In the genomic region with DNA sequence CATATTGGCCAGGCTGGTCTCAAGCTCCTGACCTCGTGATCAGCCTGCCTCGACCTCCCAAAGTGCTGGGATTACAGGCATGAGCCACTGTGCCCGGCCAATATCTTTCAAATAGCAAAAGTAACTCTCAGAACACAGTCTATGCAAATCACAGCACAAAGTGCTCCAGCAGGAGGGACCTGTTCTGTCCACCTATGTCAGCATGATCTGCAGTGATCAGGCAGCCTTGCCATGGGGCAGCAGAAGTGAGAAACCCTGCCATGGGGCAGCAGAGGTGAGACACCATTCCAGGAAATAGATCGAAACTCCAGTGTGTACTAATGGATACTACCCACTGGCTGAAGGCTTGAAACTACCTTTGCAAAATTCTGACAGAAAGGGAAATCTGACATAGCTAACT, we compare ENCODE assay signal across 20 cellular contexts.
"Had no signal": no experiment of that assay in that cellular context is flagged by ENCODE, and none has a peak within 500 bp of the region (broad histone marks: within the 10 kb centered on the region; RNA-seq: fewer than 3 reads in every experiment).

No MANE protein-coding gene starts in this region.

- H3K4me1 ChIP-seq: thyroid gland had no signal

- H3K27me3 ChIP-seq: gastrocnemius medialis, pancreas, sigmoid colon, stomach, thyroid gland had no signal

- H3K4me3 Mint-ChIP-seq: mesothelial cell of epicardium; naive B cell; natural killer cell treated with Interleukin-12 subunit alpha and Interleukin-12 subunit beta and Interleukin-15 and Interleukin-18, amount 100 ng/mL, for 72 hours; neural crest cell; stimulated activated effector memory CD8-positive, alpha-beta T cell treated with anti-CD3 and anti-CD28 coated beads, Interleukin-12 subunit alpha, Interleukin-12 subunit beta, amount 100 ng/mL, for 72 hours had no signal

- DNase-seq: cortex of kidney; effector CD4-positive, alpha-beta T cell; gastrocnemius medialis; head of caudate nucleus; mesenchymal stem cell; mucosa of descending colon; naive B cell; pancreas; sigmoid colon; stimulated activated CD4-positive, alpha-beta T cell treated with anti-CD3 and anti-CD28 coated beads, Interleukin-2, amount 100 ng/mL, for 24 hours; stimulated activated CD4-positive, alpha-beta T cell treated with anti-CD3 and anti-CD28 coated beads, Interleukin-4, amount 100 ng/mL, for 24 hours; stimulated activated naive CD4-positive, alpha-beta T cell treated with Interleukin-2 at 50 U/mL for 16 hours; stomach; thyroid gland had no signal

- H3K27ac Mint-ChIP-seq: mesothelial cell of epicardium; naive B cell; natural killer cell treated with Interleukin-12 subunit alpha and Interleukin-12 subunit beta and Interleukin-15 and Interleukin-18, amount 100 ng/mL, for 72 hours; progenitor cell of endocrine pancreas; stimulated activated effector memory CD8-positive, alpha-beta T cell treated with anti-CD3 and anti-CD28 coated beads, Interleukin-12 subunit alpha, Interleukin-12 subunit beta, amount 100 ng/mL, for 72 hours had no signal

- H3K36me3 ChIP-seq: gastrocnemius medialis, neutrophil, pancreas, sigmoid colon, stomach, thyroid gland had no signal

- H3K27me3 Mint-ChIP-seq: progenitor cell of endocrine pancreas had no signal

- H3K27ac ChIP-seq: gastrocnemius medialis, neutrophil, sigmoid colon, stomach, thyroid gland had no signal

- H3K9me3 Mint-ChIP-seq: natural killer cell treated with Interleukin-12 subunit alpha and Interleukin-12 subunit beta and Interleukin-15 and Interleukin-18, amount 100 ng/mL, for 72 hours; neural crest cell; stimulated activated effector memory CD8-positive, alpha-beta T cell treated with anti-CD3 and anti-CD28 coated beads, Interleukin-12 subunit alpha, Interleukin-12 subunit beta, amount 100 ng/mL, for 72 hours had no signal

- H3K4me3 ChIP-seq: gastrocnemius medialis, mucosa of descending colon, pancreas, sigmoid colon, stomach, thyroid gland had no signal

- H3K36me3 Mint-ChIP-seq: mesothelial cell of epicardium; natural killer cell treated with Interleukin-12 subunit alpha and Interleukin-12 subunit beta and Interleukin-15 and Interleukin-18, amount 100 ng/mL, for 72 hours; stimulated activated effector memory CD8-positive, alpha-beta T cell treated with anti-CD3 and anti-CD28 coated beads, Interleukin-12 subunit alpha, Interleukin-12 subunit beta, amount 100 ng/mL, for 72 hours had no signal

- ATAC-seq: gastrocnemius medialis; mucosa of descending colon; natural killer cell treated with Interleukin-12 subunit alpha and Interleukin-12 subunit beta and Interleukin-15 and Interleukin-18, amount 100 ng/mL, for 72 hours; pancreas; stimulated activated effector memory CD8-positive, alpha-beta T cell treated with anti-CD3 and anti-CD28 coated beads, Interleukin-12 subunit alpha, Interleukin-12 subunit beta, amount 100 ng/mL, for 72 hours had no signal

- H3K9me3 ChIP-seq: gastrocnemius medialis, neutrophil, pancreas, sigmoid colon, thyroid gland had no signal

- H3K4me1 Mint-ChIP-seq: neural crest cell had no signal
